Comparison of ENCODE assay signal across 1 cellular context in genomic region chr1:200342511-200343400, GRCh38.
TF ChIP-seq lines count a peak whose summit lies in the region.

No MANE protein-coding gene starts in this region.

TF ChIP-seq in GM12878, 131 proteins besides CTCF, POLR2A, EP300 and RAD21:
- TF ChIP-seq PAX8 (IDR thresholded peaks at IDR 0.05) (no peak), ESRRA (IDR thresholded peaks at IDR 0.05; ENCODE audit: low read length) (no peak), IKZF1 (conservative IDR thresholded peaks at IDR 0.05) (no peak), ETV6 (conservative IDR thresholded peaks at IDR 0.05 in 1 of 2, IDR thresholded peaks at IDR 0.05 in 1 of 2; ENCODE audit: borderline replicate concordance in 1 of 2, low read depth in 1 of 2) (no peak)
